ENCODE assay signal across 12 cellular contexts in the genomic region with DNA sequence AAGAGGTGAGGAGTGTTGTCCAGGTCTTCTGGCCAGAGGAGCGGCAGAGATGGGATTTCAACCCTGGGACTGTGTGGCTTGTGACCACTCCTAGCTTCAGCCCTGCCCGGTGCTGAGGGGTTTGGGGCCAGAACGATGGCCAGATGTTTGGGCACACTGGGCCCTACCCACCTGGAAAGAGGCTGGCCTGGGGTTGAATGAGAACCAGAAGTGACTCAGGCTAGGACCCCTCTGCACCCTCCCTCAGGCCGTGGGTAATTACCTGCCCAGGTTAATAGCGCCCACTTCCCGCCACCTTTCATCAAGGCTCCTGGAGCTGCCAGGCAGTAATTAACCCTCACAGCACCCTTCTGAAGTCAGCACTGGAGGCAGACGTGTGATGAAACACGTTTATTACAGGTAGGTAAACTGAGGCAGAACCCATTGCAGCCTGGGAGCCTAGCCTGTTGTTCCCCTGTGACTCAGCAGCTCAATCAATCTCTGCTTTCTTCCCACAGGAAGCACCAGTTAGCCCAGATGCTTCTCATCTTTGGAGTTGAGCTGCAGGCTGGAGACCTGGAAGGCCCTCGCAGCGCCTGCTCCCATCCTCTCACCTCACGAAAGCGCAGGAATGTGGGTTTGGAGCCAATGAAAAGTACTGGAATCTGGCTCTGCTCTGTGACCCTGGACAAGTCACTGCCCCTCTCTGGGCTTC.
DNase-seq lines count a peak whose midpoint lies in the region; ATAC-seq, FAIRE-seq and TF ChIP-seq lines count a peak whose summit lies in the region.
"Had no signal": no experiment of that assay in that cellular context is flagged by ENCODE, and none has a peak within 500 bp of the region (broad histone marks: within the 10 kb centered on the region; RNA-seq: fewer than 3 reads in every experiment).

No MANE protein-coding gene starts in this region.

- no TSS peak for BruUV-seq in PC-3 (replicated peaks; lab: Mats Ljungman, UMichigan)

- H3K9me2 ChIP-seq in PC-3 (replicated peaks; ENCODE audit: low read length): no peaks in the 10 kb centered on the region

- DNase-seq in PC-3 (no peak), bronchial epithelial cell (ENCODE audit: low read depth) (peak; percentile 28), thyroid gland (no peak), Kasumi-1 (lab: John Stamatoyannopoulos, UW) (no peak)
- no peak for DNase-seq in activated CD4-positive, alpha-beta T cell treated with anti-CD3 and anti-CD28 coated beads for 48 hours
- no peak for DNase-seq in stimulated activated CD4-positive, alpha-beta T cell treated with anti-CD3 and anti-CD28 coated beads, Interleukin-2, amount 100 ng/mL, for 48 hours
- DNase-seq: activated CD4-positive, alpha-beta T cell treated with anti-CD3 and anti-CD28 coated beads, Interleukin-2, amount 50 U/mL, for 1 hour; NCI-H2029; NCI-H524 had no signal

- CTCF ChIA-PET in PC-3 (lab: Charles Lee): no interaction called here

- POLR2A ChIA-PET in PC-3 (lab: Charles Lee; ENCODE audit: unreplicated experiment): no interaction called here

- WGBS in thyroid gland, 2 donors: 81 to 86% methylated on average over 12 of the region's 12 CpGs

- H4K20me1 ChIP-seq in PC-3 (ENCODE audit: low read length): no peaks in the 10 kb centered on the region

- FAIRE-seq in bronchial epithelial cell (lab: Jason Lieb, UNC): no peak
- FAIRE-seq: TTC549 had no signal

- H3K27ac ChIP-seq in PC-3 (ENCODE audit: low read length): peak overlapping the region; percentile 91
- peak overlapping the region; percentile 96 for H3K27ac ChIP-seq in muscle layer of colon (ENCODE audit: low read depth, low read length)
- peak overlapping the region in 2 of 3 donors; percentile 80 to 88 for H3K27ac ChIP-seq in thyroid gland

- no peak for TF ChIP-seq CTCF in PC-3 (conservative IDR thresholded peaks at IDR 0.05; ENCODE audit: low read depth, low read length)
- TF ChIP-seq CTCF in bronchial epithelial cell (IDR thresholded peaks at IDR 0.05; ENCODE audit: insufficient read depth, low read length, severe bottlenecking): no peak
- TF ChIP-seq CTCF in thyroid gland (IDR thresholded peaks at IDR 0.05): no peak

- intact Hi-C loops in PC-3 (cut with micrococcal nuclease) (no loop called here), thyroid gland (cut with DNase I) (no loop called here)

- no peaks in the 10 kb centered on the region for H3K79me2 ChIP-seq in PC-3 (ENCODE audit: low read length)

- H3K4me1 ChIP-seq in PC-3 (ENCODE audit: insufficient read depth, low read length) (peaks cover 56% of the 10 kb centered on the region), muscle layer of colon (ENCODE audit: insufficient read depth, low read length) (peaks cover 44% of the 10 kb centered on the region), thyroid gland (peaks cover 34 to 52% of the 10 kb centered on the region in 2 donors)

- ATAC-seq in PC-3: no peak
- ATAC-seq in HG03108 (IDR thresholded peaks at IDR 0.05; ENCODE audit: unreplicated experiment): no peak

- H3K27me3 ChIP-seq in PC-3 (ENCODE audit: low read length) (no peaks in the 10 kb centered on the region), bronchial epithelial cell (ENCODE audit: control insufficient read depth, insufficient read depth, low read length) (no peaks in the 10 kb centered on the region), muscle layer of colon (ENCODE audit: control insufficient read depth in 1 of 2, insufficient read depth in 2 of 2, low read length in 2 of 2) (no peaks in the 10 kb centered on the region), thyroid gland (no peaks in the 10 kb centered on the region)

- no peak overlapping the region for H2AFZ ChIP-seq in PC-3 (ENCODE audit: low read length)

- TF ChIP-seq POLR2A in thyroid gland (IDR thresholded peaks at IDR 0.05): no peak

- H3K4me2 ChIP-seq in PC-3 (ENCODE audit: low read length): no peak overlapping the region

- H3K36me3 ChIP-seq in PC-3 (ENCODE audit: low read depth, low read length) (no peaks in the 10 kb centered on the region), bronchial epithelial cell (ENCODE audit: control insufficient read depth, insufficient read depth, low read length) (no peaks in the 10 kb centered on the region), muscle layer of colon (ENCODE audit: insufficient read depth, low read length) (no peaks in the 10 kb centered on the region), thyroid gland (no peaks in the 10 kb centered on the region)

- no peak overlapping the region; the same call in 1 of the 2 replicates for H3K9ac ChIP-seq in PC-3 (ENCODE audit: low read length)
- no peak overlapping the region for H3K9ac ChIP-seq in muscle layer of colon (ENCODE audit: low read length)

- no peak overlapping the region for H3K4me3 ChIP-seq in PC-3 (ENCODE audit: low read length)
- no peak overlapping the region for H3K4me3 ChIP-seq in bronchial epithelial cell (ENCODE audit: low read depth, low read length)
- H3K4me3 ChIP-seq in muscle layer of colon (ENCODE audit: low read depth in 1 of 2, low read length in 2 of 2): no peak overlapping the region
- H3K4me3 ChIP-seq in thyroid gland (replicated peaks in 1 of 3): no peak overlapping the region

- H3K9me3 ChIP-seq in PC-3 (ENCODE audit: low read length): no peaks in the 10 kb centered on the region
- no peaks in the 10 kb centered on the region for H3K9me3 ChIP-seq in muscle layer of colon (ENCODE audit: low read length)
- no peaks in the 10 kb centered on the region for H3K9me3 ChIP-seq in thyroid gland

- no peaks in the 10 kb centered on the region for H3F3A ChIP-seq in PC-3 (ENCODE audit: low read length, unreplicated experiment)
